Comparison of ENCODE assay signal across 1 cellular context in the genomic region with DNA sequence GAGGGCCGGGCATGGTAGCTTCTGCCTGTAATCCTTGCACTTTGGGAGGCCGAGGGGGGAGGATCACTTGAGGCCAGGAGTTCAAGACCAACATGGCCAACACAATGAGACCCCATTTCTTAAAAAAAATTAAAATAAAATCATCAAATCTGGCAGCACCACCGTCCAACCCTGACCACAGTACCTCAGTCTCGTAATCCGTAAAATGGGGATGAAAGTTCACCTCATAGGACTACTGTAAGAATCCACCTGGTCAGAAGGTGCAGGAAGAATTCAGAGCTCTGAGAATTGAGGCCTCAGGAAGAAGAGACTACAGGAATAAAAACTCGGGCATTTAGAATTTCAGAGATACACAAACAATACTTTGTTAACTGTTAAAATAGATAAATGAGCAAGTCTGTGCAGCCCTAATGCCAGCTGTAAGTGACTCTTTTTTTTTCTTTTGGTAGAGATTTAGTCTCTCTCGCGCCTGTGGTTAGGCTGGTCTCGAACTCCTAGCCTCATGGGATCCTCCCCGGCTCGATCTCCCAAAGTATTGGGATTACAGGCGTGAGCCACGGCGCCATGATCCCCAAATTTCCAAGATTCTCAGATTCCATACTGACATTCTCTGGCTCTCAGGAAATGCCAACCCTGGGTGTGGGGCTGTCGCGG.
TF ChIP-seq lines count a peak whose summit lies in the region.

No MANE protein-coding gene starts in this region.

TF ChIP-seq in endothelial cell of umbilical vein, 7 proteins besides CTCF, POLR2A, EP300 and RAD21:
- TF ChIP-seq POLR2AphosphoS5 (IDR thresholded peaks at IDR 0.05; ENCODE audit: insufficient read depth, low read depth, low read length) (no peak), EZH2 (IDR thresholded peaks at IDR 0.05; ENCODE audit: borderline replicate concordance, low read depth, low read length, severe bottlenecking) (no peak), FOS (IDR thresholded peaks at IDR 0.05; ENCODE audit: borderline replicate concordance, insufficient read depth, low read length) (no peak), JUN (IDR thresholded peaks at IDR 0.05; ENCODE audit: borderline replicate concordance, insufficient read depth, insufficient read length, low read depth) (no peak), GATA2 (IDR thresholded peaks at IDR 0.05; ENCODE audit: insufficient read depth, insufficient read length, low read depth, low read length) (no peak), MYC (IDR thresholded peaks at IDR 0.05; ENCODE audit: low read depth, low read length) (no peak)
- TF ChIP-seq, protein P1, sequence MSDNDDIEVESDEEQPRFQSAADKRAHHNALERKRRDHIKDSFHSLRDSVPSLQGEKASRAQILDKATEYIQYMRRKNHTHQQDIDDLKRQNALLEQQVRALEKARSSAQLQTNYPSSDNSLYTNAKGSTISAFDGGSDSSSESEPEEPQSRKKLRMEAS (IDR thresholded peaks at IDR 0.05; ENCODE audit: insufficient read depth, insufficient read length), result no peak
